Comparison of ENCODE assay signal across 25 cellular contexts in the genomic region with DNA sequence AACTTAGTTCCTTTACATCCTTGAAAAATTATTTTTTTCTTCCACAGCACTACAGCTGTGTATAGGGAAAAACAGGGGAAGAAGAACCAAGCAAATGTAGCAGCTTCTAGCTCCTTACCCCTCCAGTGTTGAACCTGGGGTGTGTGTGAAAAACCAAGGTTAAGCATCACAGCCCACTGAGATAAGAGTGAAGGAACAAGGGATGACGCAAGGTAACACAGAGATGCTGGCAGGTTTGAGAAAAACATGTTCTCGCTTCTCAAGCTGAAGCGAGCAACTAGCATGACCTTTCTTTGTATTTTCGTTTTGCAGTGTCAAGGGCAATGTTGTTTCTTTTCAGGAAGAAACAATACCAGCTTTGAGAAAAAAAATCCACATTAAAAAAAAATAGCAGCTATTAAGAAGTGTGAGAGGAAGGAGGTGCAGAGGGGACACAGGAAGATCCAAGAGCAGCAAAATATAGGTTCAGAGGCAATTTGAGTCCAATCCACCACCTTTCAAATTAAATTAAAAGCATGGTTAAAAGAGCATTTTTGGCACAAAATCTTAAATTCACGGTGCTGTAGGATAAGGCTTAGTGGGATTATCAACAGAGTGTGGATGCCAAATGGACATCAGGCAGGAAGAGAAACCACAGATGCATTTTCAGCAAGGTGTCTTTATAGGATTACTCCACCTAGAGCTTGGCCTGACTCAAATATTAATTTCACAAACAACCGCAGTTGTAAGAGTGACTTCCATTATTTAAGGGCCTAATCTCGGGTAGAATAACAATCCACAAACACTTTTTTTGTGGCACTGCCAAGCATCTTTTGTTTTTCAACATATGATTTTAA.
DNase-seq lines count a peak whose midpoint lies in the region; ATAC-seq and TF ChIP-seq lines count a peak whose summit lies in the region.
"Had no signal": no experiment of that assay in that cellular context is flagged by ENCODE, and none has a peak within 500 bp of the region (broad histone marks: within the 10 kb centered on the region; RNA-seq: fewer than 3 reads in every experiment).

No MANE protein-coding gene starts in this region.

- H4K20me1 ChIP-seq in IMR-90 (ENCODE audit: insufficient read depth, low read length) = no peaks in the 10 kb centered on the region

- H3K18ac ChIP-seq in IMR-90 (ENCODE audit: low read depth, low read length) = no peak overlapping the region
- no peak overlapping the region for H3K18ac ChIP-seq in trophoblast cell (ENCODE audit: low read length)

- BruUV-seq in IMR-90 (replicated peaks; lab: Mats Ljungman, UMichigan) = no TSS peak

- no peak for TF ChIP-seq CTCF in IMR-90 (conservative IDR thresholded peaks at IDR 0.05; ENCODE audit: low read depth, low read length)
- no peak for TF ChIP-seq CTCF in right lobe of liver (IDR thresholded peaks at IDR 0.05)

- in situ Hi-C loops in IMR-90 (cut with MboI; ENCODE audit: low sequenced_read_pairs) = no loop called here

- no peaks in the 10 kb centered on the region for H3K79me2 ChIP-seq in trophoblast cell (ENCODE audit: control insufficient read depth, insufficient read depth, low read length, poor library complexity)

- CTCF ChIA-PET in IMR-90 (lab: Yijun Ruan, JAX) = interaction anchor here (0.8 to 1.5 kb wide), 2 partner anchors 14 to 20 kb away, joined by 3 read pairs; no protein-coding TSS in a partner anchor

- WGBS in IMR-90 (ENCODE audit: extremely low coverage in 2 of 2, insufficient read length in 1 of 2), 2 experiments = no CpG with 5 or more reads among the region's 7 CpGs
- WGBS in right lobe of liver (ENCODE audit: insufficient coverage, low coverage, low lambda C conversion rate, missing lambda C conversion rate) = 53% methylated on average over 7 of the region's 7 CpGs
- WGBS in trophoblast cell (ENCODE audit: extremely low coverage, insufficient coverage, insufficient read length) = no CpG with 5 or more reads among the region's 7 CpGs

- no peaks in the 10 kb centered on the region for H3K9me3 ChIP-seq in IMR-90 (ENCODE audit: control insufficient read depth, insufficient read depth, low read length)
- H3K9me3 ChIP-seq in right lobe of liver = no peaks in the 10 kb centered on the region
- no peaks in the 10 kb centered on the region for H3K9me3 ChIP-seq in subcutaneous abdominal adipose tissue (ENCODE audit: control insufficient read depth in 5 of 5, low read length in 5 of 5)
- H3K9me3 ChIP-seq in trophoblast cell (ENCODE audit: insufficient read depth, low read depth, low read length) = no peaks in the 10 kb centered on the region
- H3K9me3 ChIP-seq: sigmoid colon, SJSA1, tibial nerve had no signal

- no peak for TF ChIP-seq RAD21 in IMR-90 (IDR thresholded peaks at IDR 0.05; ENCODE audit: low read length)

- H2AK9ac ChIP-seq in IMR-90 (replicated peaks; ENCODE audit: low read depth, low read length, poor library complexity) = no peak overlapping the region

- H3K4me2 ChIP-seq in IMR-90 (ENCODE audit: low read depth, low read length) (0 out of 2 replicates have a peak overlapping the region, but pooled peaks have one; percentile 13), trophoblast cell (ENCODE audit: low read length) (no peak overlapping the region)

- H3K23ac ChIP-seq in IMR-90 (ENCODE audit: low read depth, low read length) (no peak overlapping the region), trophoblast cell (ENCODE audit: low read length) (no peak overlapping the region)

- intact Hi-C loops in IMR-90 (cut with micrococcal nuclease) = no loop called here
- intact Hi-C loops in right lobe of liver (cut with DNase I) = no loop called here

- peaks cover 0 to 14% of the 10 kb centered on the region in 2 experiments; a peak in 1 of 4 replicates for H3K79me1 ChIP-seq in IMR-90 (ENCODE audit: low read depth in 1 of 2, low read length in 2 of 2)
- H3K79me1 ChIP-seq in trophoblast cell (ENCODE audit: low read length) = no peaks in the 10 kb centered on the region

- H4K8ac ChIP-seq in IMR-90 (ENCODE audit: low read depth in 2 of 2, low read length in 2 of 2) (peak overlapping the region in 1 of 2 experiments; percentile 28; a peak in 1 of 4 replicates), trophoblast cell (ENCODE audit: low read depth, low read length) (no peak overlapping the region)

- H4K12ac ChIP-seq in trophoblast cell (ENCODE audit: low read depth, low read length) = no peak overlapping the region

- H2BK120ac ChIP-seq in IMR-90 (ENCODE audit: low read depth, low read length) = no peak overlapping the region
- H2BK120ac ChIP-seq in trophoblast cell (ENCODE audit: insufficient read depth, low read length, poor library complexity) = no peak overlapping the region

- POLR2A ChIA-PET in IMR-90 (lab: Charles Lee; ENCODE audit: unreplicated experiment) = no interaction called here

- no peak overlapping the region for H2AFZ ChIP-seq in IMR-90 (replicated peaks; ENCODE audit: low read length, poor library complexity)
- H2AFZ ChIP-seq in trophoblast cell (ENCODE audit: insufficient read depth, low read length, poor library complexity) = no peak overlapping the region

- H3K4me1 ChIP-seq in IMR-90 (ENCODE audit: control insufficient read depth, insufficient read depth, low read length) (no peaks in the 10 kb centered on the region), right lobe of liver (no peaks in the 10 kb centered on the region), subcutaneous abdominal adipose tissue (ENCODE audit: control insufficient read depth in 5 of 5, insufficient read depth in 5 of 5, low read length in 5 of 5) (peaks cover 0 to 16% (median 0%) of the 10 kb centered on the region in 5 donors), trophoblast cell (ENCODE audit: control insufficient read depth in 1 of 2, insufficient read depth in 2 of 2, low read length in 2 of 2) (no peaks in the 10 kb centered on the region)
- H3K4me1 ChIP-seq: sigmoid colon, SJSA1 had no signal

- 0 out of 2 replicates have a peak overlapping the region, but pooled peaks have one; percentile 8 for H2AK5ac ChIP-seq in IMR-90 (ENCODE audit: low read depth, low read length)
- H2AK5ac ChIP-seq in trophoblast cell (ENCODE audit: low read length) = no peak overlapping the region

- H2BK5ac ChIP-seq in IMR-90 (ENCODE audit: low read depth, low read length, poor library complexity, severe bottlenecking) (no peak overlapping the region), trophoblast cell (ENCODE audit: low read depth, low read length, poor library complexity) (no peak overlapping the region)

- dilution Hi-C loops in IMR-90 (cut with HindIII; ENCODE audit: low sequenced_read_pairs, unreplicated experiment) = no loop called here

- no peak overlapping the region for H4K5ac ChIP-seq in IMR-90 (ENCODE audit: low read depth, low read length)

- no peak overlapping the region for H2BK12ac ChIP-seq in trophoblast cell (ENCODE audit: low read length)

- DNase-seq in IMR-90 = no peak
- DNase-seq in caudate nucleus (lab: John Stamatoyannopoulos, UW) = peak in 1 of 61 donors; percentile 88
- DNase-seq in right lobe of liver = no peak
- DNase-seq in trophoblast cell = no peak
- no peak for DNase-seq in OCI-M2 (lab: John Stamatoyannopoulos, UW; ENCODE audit: unreplicated experiment)
- DNase-seq: activated CD4-positive, alpha-beta T cell treated with anti-CD3 and anti-CD28 coated beads, Interleukin-2, amount 10 ng/mL, durations not matched to agents 7 days and 5 days; activated naive CD8-positive, alpha-beta T cell treated with anti-CD3 and anti-CD28 coated beads for 36 hours; CD4-positive, alpha-beta T cell; DMS53; erythroblast; foreskin fibroblast; GDM1; left ventricle myocardium inferior; naive thymus-derived CD8-positive, alpha-beta T cell; NCI-H1694 treated with DMSO at 0.1 percent for 48 hours; NCI-H526 treated with DMSO at 0.1 percent for 48 hours; posterior cingulate gyrus; sigmoid colon; stimulated activated CD4-positive, alpha-beta T cell treated with anti-CD3 and anti-CD28 coated beads, Interleukin-15, amount 100 ng/mL, for 24 hours; stimulated activated naive CD8-positive, alpha-beta T cell treated with anti-CD3 and anti-CD28 coated beads, Interleukin-15, amount 100 ng/mL, for 72 hours had no signal

- H2BK20ac ChIP-seq in IMR-90 (ENCODE audit: low read depth, low read length) = no peak overlapping the region

- no peak overlapping the region for H4K91ac ChIP-seq in IMR-90 (ENCODE audit: insufficient read depth, low read depth, low read length)
- no peak overlapping the region for H4K91ac ChIP-seq in trophoblast cell (ENCODE audit: low read depth, low read length)

- H3K27me3 ChIP-seq in IMR-90 (ENCODE audit: control insufficient read depth, insufficient read depth, low read length) = no peaks in the 10 kb centered on the region
- H3K27me3 ChIP-seq in right lobe of liver = no peaks in the 10 kb centered on the region
- no peaks in the 10 kb centered on the region for H3K27me3 ChIP-seq in subcutaneous abdominal adipose tissue (ENCODE audit: control insufficient read depth in 5 of 5, insufficient read depth in 4 of 5, low read length in 5 of 5)
- no peaks in the 10 kb centered on the region for H3K27me3 ChIP-seq in trophoblast cell (ENCODE audit: insufficient read depth, low read length)
- H3K27me3 ChIP-seq: sigmoid colon, tibial nerve had no signal

- H3K27ac ChIP-seq in IMR-90 (ENCODE audit: insufficient read depth, low read length) (no peak overlapping the region), caudate nucleus (ENCODE audit: low read depth, low read length) (peak overlapping the region; percentile 63), right lobe of liver (no peak overlapping the region), subcutaneous abdominal adipose tissue (ENCODE audit: low read depth, low read length) (peak overlapping the region; percentile 30), trophoblast cell (ENCODE audit: low read depth, low read length) (no peak overlapping the region)
- H3K27ac ChIP-seq: left ventricle myocardium inferior, sigmoid colon, SJSA1 had no signal

- H3K14ac ChIP-seq in IMR-90 (replicated peaks; ENCODE audit: low read depth, low read length) (no peak overlapping the region; the same call in 1 of the 2 replicates), trophoblast cell (ENCODE audit: low read length) (no peak overlapping the region)

- no peak for TF ChIP-seq POLR2A in IMR-90 (IDR thresholded peaks at IDR 0.05; ENCODE audit: low read depth, low read length)
- TF ChIP-seq POLR2A in right lobe of liver (IDR thresholded peaks at IDR 0.05) = no peak

- H3K9me1 ChIP-seq in IMR-90 (ENCODE audit: insufficient read depth, low read length) = no peaks in the 10 kb centered on the region

- no peak overlapping the region for H3K56ac ChIP-seq in IMR-90 (ENCODE audit: extremely low read depth, insufficient read depth, low read length)

- H3K36me3 ChIP-seq in IMR-90 (ENCODE audit: control insufficient read depth, insufficient read depth, low read length) (no peaks in the 10 kb centered on the region), right lobe of liver (no peaks in the 10 kb centered on the region), subcutaneous abdominal adipose tissue (ENCODE audit: control insufficient read depth in 5 of 5, insufficient read depth in 5 of 5, low read length in 5 of 5) (no peaks in the 10 kb centered on the region), trophoblast cell (ENCODE audit: control insufficient read depth in 1 of 2, insufficient read depth in 2 of 2, low read length in 2 of 2) (no peaks in the 10 kb centered on the region)
- H3K36me3 ChIP-seq: left ventricle myocardium inferior, sigmoid colon, SJSA1, tibial nerve had no signal

- H3K9ac ChIP-seq in IMR-90 (ENCODE audit: low read depth, low read length) = no peak overlapping the region
- H3K9ac ChIP-seq in subcutaneous abdominal adipose tissue (ENCODE audit: low read length in 5 of 5) = no peak overlapping the region
- no peak overlapping the region for H3K9ac ChIP-seq in trophoblast cell (ENCODE audit: low read length)

- H3K4me3 ChIP-seq in IMR-90 (ENCODE audit: insufficient read depth, low read depth, low read length) (no peak overlapping the region), right lobe of liver (no peak overlapping the region), subcutaneous abdominal adipose tissue (ENCODE audit: low read depth in 1 of 5, low read length in 5 of 5) (no peak overlapping the region), trophoblast cell (ENCODE audit: low read depth, low read length) (no peak overlapping the region)
- H3K4me3 ChIP-seq: left ventricle myocardium inferior, sigmoid colon, SJSA1, tibial nerve had no signal

- H3K4ac ChIP-seq in IMR-90 (ENCODE audit: low read depth, low read length) (no peak overlapping the region), trophoblast cell (ENCODE audit: low read depth, low read length) (no peak overlapping the region)

- no peak overlapping the region for H2BK15ac ChIP-seq in IMR-90 (ENCODE audit: low read depth, low read length)

- ATAC-seq in IMR-90 (ENCODE audit: low read depth) (no peak), right lobe of liver (peak; percentile 50 to 77 (median 56)), GM19455 (IDR thresholded peaks at IDR 0.05; ENCODE audit: unreplicated experiment) (no peak)
- ATAC-seq: activated T-helper 17 cell treated with anti-CD3 and anti-CD28 coated beads, Interleukin-2, amount 50 U/mL, for 72 hours; naive thymus-derived CD8-positive, alpha-beta T cell; stimulated activated naive CD8-positive, alpha-beta T cell treated with anti-CD3 and anti-CD28 coated beads, Interleukin-15, amount 100 ng/mL, for 72 hours had no signal

Comparison
In these comparisons a context has a peak if more than half of its experiments do, and no peak if none do; other contexts are left out.
1. ATAC-seq: peak in right lobe of liver (4 of 4); none in IMR-90 (single experiment) and GM19455 (single experiment).
2. H3K27ac ChIP-seq: peak in caudate nucleus (single experiment) and subcutaneous abdominal adipose tissue (single experiment); none in IMR-90 (single experiment), right lobe of liver (0 of 3) and trophoblast cell (single experiment).